Comparison of ENCODE assay signal across 11 cellular contexts in the genomic region with DNA sequence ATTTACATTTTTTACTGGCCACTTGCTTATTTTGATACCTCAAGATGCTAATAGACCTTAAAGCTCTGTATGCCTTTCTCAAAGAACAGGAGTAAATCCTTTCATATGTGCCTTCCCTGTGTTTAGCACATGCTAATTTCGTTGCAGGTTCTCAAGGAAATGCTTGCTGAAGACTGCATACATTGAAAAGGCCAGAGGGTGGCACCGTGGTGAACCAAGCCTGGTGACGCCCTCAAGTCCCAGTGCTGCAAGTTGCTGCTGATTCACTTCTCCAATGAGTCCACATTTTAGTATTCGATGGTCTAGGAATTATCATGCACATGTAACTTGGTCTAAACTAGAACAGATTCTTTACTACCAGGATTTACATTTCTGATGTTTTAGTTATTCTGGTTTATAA.
DNase-seq lines count a peak whose midpoint lies in the region; ATAC-seq and TF ChIP-seq lines count a peak whose summit lies in the region.
"Had no signal": no experiment of that assay in that cellular context is flagged by ENCODE, and none has a peak within 500 bp of the region (broad histone marks: within the 10 kb centered on the region; RNA-seq: fewer than 3 reads in every experiment).

No MANE protein-coding gene starts in this region.

- no peaks in the 10 kb centered on the region for H3K9me3 ChIP-seq in Karpas-422 (ENCODE audit: low read length)

- ATAC-seq in WTC11 (peak; percentile 100), HG02588 (IDR thresholded peaks at IDR 0.05; ENCODE audit: unreplicated experiment) (no peak), GM18907 (IDR thresholded peaks at IDR 0.05; ENCODE audit: unreplicated experiment) (no peak)
- ATAC-seq: activated T-helper 17 cell treated with anti-CD3 and anti-CD28 coated beads, Interleukin-2, amount 50 U/mL, for 72 hours; HCT116 had no signal

- H3K4me3 Mint-ChIP-seq in WTC11: no peak overlapping the region
- H3K4me3 Mint-ChIP-seq in activated naive CD4-positive, alpha-beta T cell treated with anti-CD3 and anti-CD28 coated beads for 36 hours: no peak overlapping the region
- H3K4me3 Mint-ChIP-seq: activated T-helper 17 cell treated with anti-CD3 and anti-CD28 coated beads, Interleukin-2, amount 50 U/mL, for 72 hours had no signal

- H2AFZ ChIP-seq in Karpas-422 (ENCODE audit: low read length): no peak overlapping the region

- no peak overlapping the region for H3K9ac ChIP-seq in Karpas-422 (ENCODE audit: low read length)

- H3K9me3 Mint-ChIP-seq in WTC11: peaks cover 28% of the 10 kb centered on the region
- H3K9me3 Mint-ChIP-seq in activated naive CD4-positive, alpha-beta T cell treated with anti-CD3 and anti-CD28 coated beads for 36 hours: peaks cover 16% of the 10 kb centered on the region

- no peaks in the 10 kb centered on the region for H3K9me2 ChIP-seq in Karpas-422 (replicated peaks; ENCODE audit: insufficient read depth, low read length)

- no peaks in the 10 kb centered on the region for H3K79me2 ChIP-seq in Karpas-422 (ENCODE audit: low read length)

- CTCF ChIA-PET in WTC11 (lab: Charles Lee): interaction anchor here (1.2 to 1.8 kb wide), 2 partner anchors 11 to 28 kb away, joined by 5 to 11 read pairs; no protein-coding TSS in a partner anchor
- CTCF ChIA-PET in activated naive CD4-positive, alpha-beta T cell treated with anti-CD3 and anti-CD28 coated beads for 36 hours (lab: Charles Lee): interaction anchor here (0.5 kb wide), 1 partner anchor 892 kb away, joined by 3 read pairs; no protein-coding TSS in a partner anchor

- POLR2A ChIA-PET in WTC11 (lab: Charles Lee): no interaction called here

- no peak; the same call in 1 of the 2 replicates for TF ChIP-seq CTCF in WTC11 (IDR thresholded peaks at IDR 0.05)

- H3K27me3 ChIP-seq in Karpas-422 (ENCODE audit: low read length): no peaks in the 10 kb centered on the region

- H3K4me3 ChIP-seq in Karpas-422 (ENCODE audit: low read length): no peak overlapping the region

- H3K27ac Mint-ChIP-seq in WTC11: peak overlapping the region; percentile 12; the same call in 1 of the 2 replicates
- no peak overlapping the region for H3K27ac Mint-ChIP-seq in activated naive CD4-positive, alpha-beta T cell treated with anti-CD3 and anti-CD28 coated beads for 36 hours
- H3K27ac Mint-ChIP-seq: activated T-helper 17 cell treated with anti-CD3 and anti-CD28 coated beads, Interleukin-2, amount 50 U/mL, for 72 hours had no signal

- peaks cover 29% of the 10 kb centered on the region for H3K36me3 Mint-ChIP-seq in WTC11
- no peaks in the 10 kb centered on the region for H3K36me3 Mint-ChIP-seq in activated naive CD4-positive, alpha-beta T cell treated with anti-CD3 and anti-CD28 coated beads for 36 hours (ENCODE audit: low read depth)

- intact Hi-C loops in activated naive CD4-positive, alpha-beta T cell treated with anti-CD3 and anti-CD28 coated beads for 36 hours (cut with micrococcal nuclease): no loop called here

- H4K20me1 ChIP-seq in Karpas-422 (ENCODE audit: insufficient read depth, low read depth, low read length): no peaks in the 10 kb centered on the region

- H3K36me3 ChIP-seq in Karpas-422 (ENCODE audit: insufficient read depth, low read length): no peaks in the 10 kb centered on the region

- H3K27ac ChIP-seq in Karpas-422 (ENCODE audit: low read length): no peak overlapping the region

- DNase-seq in Ammon's horn (ENCODE audit: low spot score) (peak; percentile 5), Karpas-422 (peak; percentile 58), WTC11 (ENCODE audit: low spot score) (peak; percentile 59), islet precursor cell (peak; percentile 71), KG1 (lab: John Stamatoyannopoulos, UW) (no peak)
- DNase-seq in activated naive CD4-positive, alpha-beta T cell treated with anti-CD3 and anti-CD28 coated beads for 36 hours: no peak
- DNase-seq: NCI-H510A treated with DMSO at 0.1 percent for 48 hours had no signal

- peaks cover 26% of the 10 kb centered on the region for H3K4me1 Mint-ChIP-seq in WTC11
- no peaks in the 10 kb centered on the region for H3K4me1 Mint-ChIP-seq in activated naive CD4-positive, alpha-beta T cell treated with anti-CD3 and anti-CD28 coated beads for 36 hours (ENCODE audit: low read depth)
- H3K4me1 Mint-ChIP-seq: activated T-helper 17 cell treated with anti-CD3 and anti-CD28 coated beads, Interleukin-2, amount 50 U/mL, for 72 hours had no signal

- H3K4me1 ChIP-seq in Karpas-422 (ENCODE audit: low read length): no peaks in the 10 kb centered on the region

- H3K4me2 ChIP-seq in Karpas-422 (ENCODE audit: low read depth, low read length, poor library complexity, severe bottlenecking): no peak overlapping the region

- no peaks in the 10 kb centered on the region for H3K27me3 Mint-ChIP-seq in WTC11 (ENCODE audit: low read depth)
- H3K27me3 Mint-ChIP-seq in activated naive CD4-positive, alpha-beta T cell treated with anti-CD3 and anti-CD28 coated beads for 36 hours (ENCODE audit: low read depth): peaks cover 4% of the 10 kb centered on the region

TF ChIP-seq in WTC11, 78 proteins besides CTCF, POLR2A, EP300 and RAD21 (continues in another document):
- no peak for TF ChIP-seq CREM (CRISPR knock-in tag; IDR thresholded peaks at IDR 0.05)
- TF ChIP-seq, protein P1, sequence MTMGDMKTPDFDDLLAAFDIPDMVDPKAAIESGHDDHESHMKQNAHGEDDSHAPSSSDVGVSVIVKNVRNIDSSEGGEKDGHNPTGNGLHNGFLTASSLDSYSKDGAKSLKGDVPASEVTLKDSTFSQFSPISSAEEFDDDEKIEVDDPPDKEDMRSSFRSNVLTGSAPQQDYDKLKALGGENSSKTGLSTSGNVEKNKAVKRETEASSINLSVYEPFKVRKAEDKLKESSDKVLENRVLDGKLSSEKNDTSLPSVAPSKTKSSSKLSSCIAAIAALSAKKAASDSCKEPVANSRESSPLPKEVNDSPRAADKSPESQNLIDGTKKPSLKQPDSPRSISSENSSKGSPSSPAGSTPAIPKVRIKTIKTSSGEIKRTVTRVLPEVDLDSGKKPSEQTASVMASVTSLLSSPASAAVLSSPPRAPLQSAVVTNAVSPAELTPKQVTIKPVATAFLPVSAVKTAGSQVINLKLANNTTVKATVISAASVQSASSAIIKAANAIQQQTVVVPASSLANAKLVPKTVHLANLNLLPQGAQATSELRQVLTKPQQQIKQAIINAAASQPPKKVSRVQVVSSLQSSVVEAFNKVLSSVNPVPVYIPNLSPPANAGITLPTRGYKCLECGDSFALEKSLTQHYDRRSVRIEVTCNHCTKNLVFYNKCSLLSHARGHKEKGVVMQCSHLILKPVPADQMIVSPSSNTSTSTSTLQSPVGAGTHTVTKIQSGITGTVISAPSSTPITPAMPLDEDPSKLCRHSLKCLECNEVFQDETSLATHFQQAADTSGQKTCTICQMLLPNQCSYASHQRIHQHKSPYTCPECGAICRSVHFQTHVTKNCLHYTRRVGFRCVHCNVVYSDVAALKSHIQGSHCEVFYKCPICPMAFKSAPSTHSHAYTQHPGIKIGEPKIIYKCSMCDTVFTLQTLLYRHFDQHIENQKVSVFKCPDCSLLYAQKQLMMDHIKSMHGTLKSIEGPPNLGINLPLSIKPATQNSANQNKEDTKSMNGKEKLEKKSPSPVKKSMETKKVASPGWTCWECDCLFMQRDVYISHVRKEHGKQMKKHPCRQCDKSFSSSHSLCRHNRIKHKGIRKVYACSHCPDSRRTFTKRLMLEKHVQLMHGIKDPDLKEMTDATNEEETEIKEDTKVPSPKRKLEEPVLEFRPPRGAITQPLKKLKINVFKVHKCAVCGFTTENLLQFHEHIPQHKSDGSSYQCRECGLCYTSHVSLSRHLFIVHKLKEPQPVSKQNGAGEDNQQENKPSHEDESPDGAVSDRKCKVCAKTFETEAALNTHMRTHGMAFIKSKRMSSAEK (CRISPR knock-in tag; IDR thresholded peaks at IDR 0.05; ENCODE audit: borderline replicate concordance): no peak
- TF ChIP-seq NR3C1 (CRISPR knock-in tag; conservative IDR thresholded peaks at IDR 0.05; ENCODE audit: low read depth): no peak
- no peak for TF ChIP-seq ZNF219 (CRISPR knock-in tag; IDR thresholded peaks at IDR 0.05; ENCODE audit: borderline replicate concordance)
- no peak for TF ChIP-seq FOXP1 (CRISPR knock-in tag; IDR thresholded peaks at IDR 0.05; ENCODE audit: borderline replicate concordance)
- TF ChIP-seq, protein P2, sequence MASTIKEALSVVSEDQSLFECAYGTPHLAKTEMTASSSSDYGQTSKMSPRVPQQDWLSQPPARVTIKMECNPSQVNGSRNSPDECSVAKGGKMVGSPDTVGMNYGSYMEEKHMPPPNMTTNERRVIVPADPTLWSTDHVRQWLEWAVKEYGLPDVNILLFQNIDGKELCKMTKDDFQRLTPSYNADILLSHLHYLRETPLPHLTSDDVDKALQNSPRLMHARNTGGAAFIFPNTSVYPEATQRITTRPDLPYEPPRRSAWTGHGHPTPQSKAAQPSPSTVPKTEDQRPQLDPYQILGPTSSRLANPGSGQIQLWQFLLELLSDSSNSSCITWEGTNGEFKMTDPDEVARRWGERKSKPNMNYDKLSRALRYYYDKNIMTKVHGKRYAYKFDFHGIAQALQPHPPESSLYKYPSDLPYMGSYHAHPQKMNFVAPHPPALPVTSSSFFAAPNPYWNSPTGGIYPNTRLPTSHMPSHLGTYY (CRISPR knock-in tag; IDR thresholded peaks at IDR 0.05): no peak
- TF ChIP-seq, protein P3, sequence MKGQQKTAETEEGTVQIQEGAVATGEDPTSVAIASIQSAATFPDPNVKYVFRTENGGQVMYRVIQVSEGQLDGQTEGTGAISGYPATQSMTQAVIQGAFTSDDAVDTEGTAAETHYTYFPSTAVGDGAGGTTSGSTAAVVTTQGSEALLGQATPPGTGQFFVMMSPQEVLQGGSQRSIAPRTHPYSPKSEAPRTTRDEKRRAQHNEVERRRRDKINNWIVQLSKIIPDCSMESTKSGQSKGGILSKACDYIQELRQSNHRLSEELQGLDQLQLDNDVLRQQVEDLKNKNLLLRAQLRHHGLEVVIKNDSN (CRISPR knock-in tag; IDR thresholded peaks at IDR 0.05): no peak

Comparison
In these comparisons a context has a peak if more than half of its experiments do, and no peak if none do; other contexts are left out.
1. DNase-seq: peak in Ammon's horn (single experiment), Karpas-422 (single experiment), WTC11 (single experiment) and islet precursor cell (single experiment); none in activated naive CD4-positive, alpha-beta T cell treated with anti-CD3 and anti-CD28 coated beads for 36 hours (single experiment) and KG1 (single experiment).